In the genomic region with DNA sequence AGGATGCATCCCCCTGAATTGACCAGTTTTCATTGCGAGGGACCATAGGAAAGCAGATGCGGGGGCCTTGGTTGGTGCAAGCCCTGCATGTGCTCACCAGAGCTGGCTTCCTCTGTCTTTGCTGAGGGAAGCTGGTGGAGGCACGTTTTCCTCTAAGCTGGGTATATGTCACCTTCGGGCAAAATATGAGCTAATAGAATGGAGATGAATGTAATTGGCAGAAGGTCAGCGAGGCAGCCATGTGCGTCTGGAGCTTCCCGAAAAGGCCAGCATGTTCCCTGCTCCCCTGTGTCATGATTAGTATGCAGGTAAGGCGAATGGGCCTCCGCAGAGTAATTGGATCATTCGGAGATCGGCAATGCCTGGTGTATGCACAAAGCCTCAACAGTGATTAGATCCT, we compare ENCODE assay signal across 20 cellular contexts.
"Had no signal": no experiment of that assay in that cellular context is flagged by ENCODE, and none has a peak within 500 bp of the region (broad histone marks: within the 10 kb centered on the region; RNA-seq: fewer than 3 reads in every experiment).

No MANE protein-coding gene starts in this region.

- ATAC-seq: heart right ventricle; left ventricle myocardium superior; lower lobe of right lung; natural killer cell; pancreas; right lobe of liver; stimulated activated naive CD8-positive, alpha-beta T cell treated with anti-CD3 and anti-CD28 coated beads, Interleukin-15, amount 100 ng/mL, for 72 hours; upper lobe of right lung had no signal

- DNase-seq: effector CD4-positive, alpha-beta T cell; foreskin melanocyte; glutamatergic neuron; heart right ventricle; hippocampal formation; left ventricle myocardium superior; lower lobe of right lung; natural killer cell; pancreas; right lobe of liver; small intestine; stimulated activated CD4-positive, alpha-beta T cell treated with anti-CD3 and anti-CD28 coated beads, Interleukin-12 subunit alpha, Interleukin-12 subunit beta, amount 100 ng/mL, for 4 hours; stimulated activated CD4-positive, alpha-beta T cell treated with anti-CD3 and anti-CD28 coated beads, Interleukin-1b, Interleukin-23, amount 100 ng/mL, for 48 hours; stimulated activated CD4-positive, alpha-beta T cell treated with anti-CD3 and anti-CD28 coated beads, Interleukin-4, amount 100 ng/mL, for 1 hour; stimulated activated CD8-positive, alpha-beta memory T cell treated with anti-CD3 and anti-CD28 coated beads, Interleukin-4, amount 100 ng/mL, for 48 hours; stimulated activated naive CD4-positive, alpha-beta T cell; stimulated activated naive CD8-positive, alpha-beta T cell treated with anti-CD3 and anti-CD28 coated beads, Interleukin-15, amount 100 ng/mL, for 72 hours; transverse colon; upper lobe of right lung; uterus had no signal
